ENCODE assay signal across 1 cellular context in the genomic region with DNA sequence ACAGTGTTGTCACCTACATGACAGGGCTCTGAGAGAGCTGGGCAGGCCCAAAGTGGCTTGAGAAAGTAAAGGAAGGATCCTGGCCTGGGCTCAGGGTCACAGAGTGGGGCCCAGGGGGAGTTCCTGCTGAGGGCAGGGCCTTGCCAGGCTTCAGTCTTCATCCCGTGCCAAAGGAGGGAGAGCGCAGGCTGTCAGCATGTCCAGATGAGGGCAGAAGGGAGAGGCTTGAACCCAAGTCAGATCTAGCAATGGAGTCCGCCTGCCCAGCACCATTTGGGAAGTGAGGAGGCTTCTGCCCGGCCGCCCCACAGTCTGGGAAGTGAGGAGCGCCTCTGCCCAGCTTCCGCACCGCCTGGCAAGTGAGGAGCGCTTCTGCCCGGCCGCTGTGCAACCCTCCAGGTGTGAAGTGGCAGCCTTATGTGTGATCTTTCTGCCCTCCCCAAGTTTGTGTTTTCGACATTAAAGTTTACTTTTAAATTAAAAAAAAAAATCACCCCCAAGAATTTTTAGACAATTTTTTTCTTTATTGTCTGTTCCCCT.
TF ChIP-seq lines count a peak whose summit lies in the region.

No MANE protein-coding gene starts in this region.

TF ChIP-seq in SK-N-SH treated with all-trans-retinoic acid at 6 μM for 48 hours, 23 proteins besides CTCF, POLR2A, EP300 and RAD21 (continued from another document):
- TF ChIP-seq, protein P1, sequence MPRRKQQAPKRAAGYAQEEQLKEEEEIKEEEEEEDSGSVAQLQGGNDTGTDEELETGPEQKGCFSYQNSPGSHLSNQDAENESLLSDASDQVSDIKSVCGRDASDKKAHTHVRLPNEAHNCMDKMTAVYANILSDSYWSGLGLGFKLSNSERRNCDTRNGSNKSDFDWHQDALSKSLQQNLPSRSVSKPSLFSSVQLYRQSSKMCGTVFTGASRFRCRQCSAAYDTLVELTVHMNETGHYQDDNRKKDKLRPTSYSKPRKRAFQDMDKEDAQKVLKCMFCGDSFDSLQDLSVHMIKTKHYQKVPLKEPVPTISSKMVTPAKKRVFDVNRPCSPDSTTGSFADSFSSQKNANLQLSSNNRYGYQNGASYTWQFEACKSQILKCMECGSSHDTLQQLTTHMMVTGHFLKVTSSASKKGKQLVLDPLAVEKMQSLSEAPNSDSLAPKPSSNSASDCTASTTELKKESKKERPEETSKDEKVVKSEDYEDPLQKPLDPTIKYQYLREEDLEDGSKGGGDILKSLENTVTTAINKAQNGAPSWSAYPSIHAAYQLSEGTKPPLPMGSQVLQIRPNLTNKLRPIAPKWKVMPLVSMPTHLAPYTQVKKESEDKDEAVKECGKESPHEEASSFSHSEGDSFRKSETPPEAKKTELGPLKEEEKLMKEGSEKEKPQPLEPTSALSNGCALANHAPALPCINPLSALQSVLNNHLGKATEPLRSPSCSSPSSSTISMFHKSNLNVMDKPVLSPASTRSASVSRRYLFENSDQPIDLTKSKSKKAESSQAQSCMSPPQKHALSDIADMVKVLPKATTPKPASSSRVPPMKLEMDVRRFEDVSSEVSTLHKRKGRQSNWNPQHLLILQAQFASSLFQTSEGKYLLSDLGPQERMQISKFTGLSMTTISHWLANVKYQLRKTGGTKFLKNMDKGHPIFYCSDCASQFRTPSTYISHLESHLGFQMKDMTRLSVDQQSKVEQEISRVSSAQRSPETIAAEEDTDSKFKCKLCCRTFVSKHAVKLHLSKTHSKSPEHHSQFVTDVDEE (CRISPR knock-in tag; IDR thresholded peaks at IDR 0.05) = no peak
- TF ChIP-seq GLIS3 (CRISPR knock-in tag; IDR thresholded peaks at IDR 0.05) (no peak), TCF4 (CRISPR knock-in tag; IDR thresholded peaks at IDR 0.05; ENCODE audit: borderline replicate concordance) (no peak), ZNF8 (CRISPR knock-in tag; IDR thresholded peaks at IDR 0.05) (no peak), ZFP3 (CRISPR knock-in tag; IDR thresholded peaks at IDR 0.05) (no peak), ZFP30 (CRISPR knock-in tag; IDR thresholded peaks at IDR 0.05) (no peak), ESRRG (CRISPR knock-in tag; IDR thresholded peaks at IDR 0.05) (no peak), ZNF70 (CRISPR knock-in tag; IDR thresholded peaks at IDR 0.05) (no peak), PPARA (CRISPR knock-in tag; IDR thresholded peaks at IDR 0.05; ENCODE audit: borderline replicate concordance) (no peak), OSR1 (CRISPR knock-in tag; IDR thresholded peaks at IDR 0.05) (no peak), ISL1 (CRISPR knock-in tag; IDR thresholded peaks at IDR 0.05) (no peak), ARNTL (CRISPR knock-in tag; IDR thresholded peaks at IDR 0.05; ENCODE audit: borderline replicate concordance, low read depth) (no peak), ZC3H10 (CRISPR knock-in tag; IDR thresholded peaks at IDR 0.05) (no peak), SNAI2 (CRISPR knock-in tag; IDR thresholded peaks at IDR 0.05) (no peak), ZNF565 (CRISPR knock-in tag; conservative IDR thresholded peaks at IDR 0.05; ENCODE audit: low read depth) (no peak)
- TF ChIP-seq, protein P2, sequence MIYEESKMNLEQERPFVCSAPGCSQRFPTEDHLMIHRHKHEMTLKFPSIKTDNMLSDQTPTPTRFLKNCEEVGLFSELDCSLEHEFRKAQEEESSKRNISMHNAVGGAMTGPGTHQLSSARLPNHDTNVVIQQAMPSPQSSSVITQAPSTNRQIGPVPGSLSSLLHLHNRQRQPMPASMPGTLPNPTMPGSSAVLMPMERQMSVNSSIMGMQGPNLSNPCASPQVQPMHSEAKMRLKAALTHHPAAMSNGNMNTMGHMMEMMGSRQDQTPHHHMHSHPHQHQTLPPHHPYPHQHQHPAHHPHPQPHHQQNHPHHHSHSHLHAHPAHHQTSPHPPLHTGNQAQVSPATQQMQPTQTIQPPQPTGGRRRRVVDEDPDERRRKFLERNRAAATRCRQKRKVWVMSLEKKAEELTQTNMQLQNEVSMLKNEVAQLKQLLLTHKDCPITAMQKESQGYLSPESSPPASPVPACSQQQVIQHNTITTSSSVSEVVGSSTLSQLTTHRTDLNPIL (CRISPR knock-in tag; IDR thresholded peaks at IDR 0.05; ENCODE audit: low read depth) = no peak
- TF ChIP-seq, protein P3, sequence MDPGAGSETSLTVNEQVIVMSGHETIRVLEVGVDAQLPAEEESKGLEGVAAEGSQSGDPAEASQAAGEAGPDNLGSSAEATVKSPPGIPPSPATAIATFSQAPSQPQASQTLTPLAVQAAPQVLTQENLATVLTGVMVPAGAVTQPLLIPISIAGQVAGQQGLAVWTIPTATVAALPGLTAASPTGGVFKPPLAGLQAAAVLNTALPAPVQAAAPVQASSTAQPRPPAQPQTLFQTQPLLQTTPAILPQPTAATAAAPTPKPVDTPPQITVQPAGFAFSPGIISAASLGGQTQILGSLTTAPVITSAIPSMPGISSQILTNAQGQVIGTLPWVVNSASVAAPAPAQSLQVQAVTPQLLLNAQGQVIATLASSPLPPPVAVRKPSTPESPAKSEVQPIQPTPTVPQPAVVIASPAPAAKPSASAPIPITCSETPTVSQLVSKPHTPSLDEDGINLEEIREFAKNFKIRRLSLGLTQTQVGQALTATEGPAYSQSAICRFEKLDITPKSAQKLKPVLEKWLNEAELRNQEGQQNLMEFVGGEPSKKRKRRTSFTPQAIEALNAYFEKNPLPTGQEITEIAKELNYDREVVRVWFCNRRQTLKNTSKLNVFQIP (CRISPR knock-in tag; IDR thresholded peaks at IDR 0.05; ENCODE audit: borderline replicate concordance, low read depth) = no peak
